In the genomic region with DNA sequence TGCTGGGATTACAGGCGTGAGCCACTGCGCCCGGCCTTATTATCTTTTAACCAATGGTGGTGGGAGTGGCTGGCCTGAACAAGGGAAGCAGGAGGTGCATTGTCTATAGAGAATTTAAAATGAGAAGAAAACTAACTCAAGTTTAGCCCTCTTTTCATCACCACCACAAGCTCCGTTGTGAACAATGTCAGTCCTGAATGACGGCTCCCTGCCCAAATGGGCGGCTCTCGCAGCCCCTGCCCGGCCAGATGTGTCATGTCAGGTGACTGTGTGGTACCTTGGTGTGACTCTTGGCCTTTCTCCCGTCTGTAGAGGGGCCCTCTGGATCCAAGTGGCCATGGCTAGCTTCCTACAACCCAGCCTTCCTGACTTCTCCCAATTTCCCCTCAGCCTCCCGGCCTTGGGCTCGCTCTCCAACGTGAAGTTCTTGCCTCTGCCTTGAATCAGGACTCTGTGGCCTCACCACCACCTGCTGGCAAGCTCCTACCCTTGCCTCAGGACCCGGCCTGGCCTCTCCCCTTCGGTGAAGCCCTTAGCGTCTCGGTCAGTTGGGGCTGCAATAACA, we compare ENCODE assay signal across 21 cellular contexts.
"Had no signal": no experiment of that assay in that cellular context is flagged by ENCODE, and none has a peak within 500 bp of the region (broad histone marks: within the 10 kb centered on the region; RNA-seq: fewer than 3 reads in every experiment).

No MANE protein-coding gene starts in this region.

- H3K4me3 Mint-ChIP-seq: immature natural killer cell; natural killer cell treated with Interleukin-12 subunit alpha and Interleukin-12 subunit beta and Interleukin-15 and Interleukin-18, amount 100 ng/mL, for 72 hours; neural crest cell; stimulated activated memory B cell treated with anti-CD40 and anti-IgM and Interleukin-4, amounts not matched to agents 10 μg/mL and 1 μg/mL and 100 μg/mL, for 72 hours; stimulated activated naive CD8-positive, alpha-beta T cell treated with anti-CD3 and anti-CD28 coated beads, Interleukin-15, Interleukin-2, amounts not matched to agents 100 ng/mL and 50 ng/mL, for 24 hours had no signal

- H3K4me3 ChIP-seq: left ventricle myocardium inferior, lower lobe of right lung, prostate gland, right atrium auricular region, sigmoid colon, thoracic aorta, tibial nerve, upper lobe of right lung, vagina had no signal

- H2AFZ ChIP-seq: parathyroid adenoma had no signal

- H3K79me2 ChIP-seq: parathyroid adenoma had no signal

- H3K27me3 ChIP-seq: right atrium auricular region, sigmoid colon, tibial nerve, upper lobe of right lung, vagina had no signal

- H3K27ac ChIP-seq: left ventricle myocardium inferior, lower lobe of right lung, parathyroid adenoma, prostate gland, right atrium auricular region, sigmoid colon, thoracic aorta, tibial nerve, upper lobe of right lung, vagina had no signal

- H3K4me1 Mint-ChIP-seq: immature natural killer cell, neural crest cell had no signal

- DNase-seq: cortex of kidney; hypothalamus; immature natural killer cell; islet precursor cell; kidney glomerular epithelial cell; left colon; left ventricle myocardium inferior; lower lobe of right lung; sigmoid colon; stimulated activated CD4-positive, alpha-beta T cell treated with anti-CD3 and anti-CD28 coated beads, Interleukin-4, amount 100 ng/mL, for 4 hours; upper lobe of right lung had no signal

- H3K27me3 Mint-ChIP-seq: stimulated activated naive CD8-positive, alpha-beta T cell treated with anti-CD3 and anti-CD28 coated beads, Interleukin-15, Interleukin-2, amounts not matched to agents 100 ng/mL and 50 ng/mL, for 24 hours had no signal

- H3K36me3 ChIP-seq: left ventricle myocardium inferior, lower lobe of right lung, prostate gland, right atrium auricular region, sigmoid colon, thoracic aorta, tibial nerve, upper lobe of right lung, vagina had no signal

- H3K4me1 ChIP-seq: lower lobe of right lung, parathyroid adenoma, prostate gland, right atrium auricular region, tibial nerve, upper lobe of right lung, vagina had no signal

- H3K9ac ChIP-seq: parathyroid adenoma had no signal

- H3K9me3 Mint-ChIP-seq: immature natural killer cell; natural killer cell treated with Interleukin-12 subunit alpha and Interleukin-12 subunit beta and Interleukin-15 and Interleukin-18, amount 100 ng/mL, for 72 hours; neural crest cell; stimulated activated naive CD8-positive, alpha-beta T cell treated with anti-CD3 and anti-CD28 coated beads, Interleukin-15, Interleukin-2, amounts not matched to agents 100 ng/mL and 50 ng/mL, for 24 hours had no signal

- H3K9me3 ChIP-seq: left ventricle myocardium inferior, lower lobe of right lung, prostate gland, right atrium auricular region, sigmoid colon, thoracic aorta, tibial nerve, upper lobe of right lung, vagina had no signal

- H3K27ac Mint-ChIP-seq: immature natural killer cell; natural killer cell treated with Interleukin-12 subunit alpha and Interleukin-12 subunit beta and Interleukin-15 and Interleukin-18, amount 100 ng/mL, for 72 hours; stimulated activated naive CD8-positive, alpha-beta T cell treated with anti-CD3 and anti-CD28 coated beads, Interleukin-15, Interleukin-2, amounts not matched to agents 100 ng/mL and 50 ng/mL, for 24 hours had no signal

- H3K36me3 Mint-ChIP-seq: immature natural killer cell; natural killer cell treated with Interleukin-12 subunit alpha and Interleukin-12 subunit beta and Interleukin-15 and Interleukin-18, amount 100 ng/mL, for 72 hours; stimulated activated memory B cell treated with anti-CD40 and anti-IgM and Interleukin-4, amounts not matched to agents 10 μg/mL and 1 μg/mL and 100 μg/mL, for 72 hours had no signal
